ENCODE assay signal across 36 cellular contexts in the genomic region with DNA sequence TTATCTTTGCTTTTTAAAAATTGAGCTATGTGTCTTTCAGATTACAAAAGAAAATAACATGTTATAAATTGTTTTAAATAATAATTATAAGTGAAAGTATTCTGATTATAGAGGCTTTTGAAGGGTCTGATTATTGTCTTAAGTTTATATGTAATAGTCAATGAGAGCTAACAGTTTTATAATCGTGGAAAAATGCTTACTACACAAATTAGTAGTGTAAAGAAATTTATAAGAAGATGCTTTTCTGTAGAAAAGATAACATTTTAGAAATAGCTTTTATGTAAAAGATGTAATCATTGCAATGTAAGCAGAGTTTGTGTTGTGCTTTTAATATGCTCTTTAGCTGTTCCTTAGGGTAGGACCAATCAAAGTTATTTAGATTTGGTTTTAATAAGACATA.
"Had no signal": no experiment of that assay in that cellular context is flagged by ENCODE, and none has a peak within 500 bp of the region (broad histone marks: within the 10 kb centered on the region; RNA-seq: fewer than 3 reads in every experiment).

No MANE protein-coding gene starts in this region.

- H3K27me3 Mint-ChIP-seq: activated B cell treated with CpG ODN at 0.5 μM for 24 hours; activated CD4-positive, alpha-beta memory T cell treated with anti-CD3 and anti-CD28 coated beads for 36 hours; activated CD4-positive, alpha-beta T cell treated with anti-CD3 and anti-CD28 coated beads for 36 hours; activated CD4-positive, alpha-beta T cell treated with anti-CD3 and anti-CD28 coated beads, Interleukin-2, amount 10 ng/mL, durations not matched to agents 24 days and 14 days; activated CD8-positive, alpha-beta memory T cell treated with anti-CD3 and anti-CD28 coated beads, Interleukin-2, amount 10 ng/mL, durations not matched to agents 7 days and 5 days; activated naive CD4-positive, alpha-beta T cell treated with anti-CD3 and anti-CD28 coated beads, Interleukin-2, amount 50 U/mL, for 24 hours; activated naive CD8-positive, alpha-beta T cell treated with anti-CD3 and anti-CD28 coated beads for 36 hours; activated naive CD8-positive, alpha-beta T cell treated with anti-CD3 and anti-CD28 coated beads, Interleukin-2, amount 50 U/mL, for 24 hours; dendritic cell treated with granulocyte-macrophage colony-stimulating factor and Interleukin-4, amounts not matched to agents 40 ng/mL and 50 ng/mL, for 4 days; T-helper 17 cell had no signal

- H3K4me1 Mint-ChIP-seq: endodermal cell had no signal

- H3K27ac Mint-ChIP-seq: activated B cell treated with CpG ODN at 0.5 μM for 24 hours; activated CD4-positive, alpha-beta memory T cell treated with anti-CD3 and anti-CD28 coated beads for 36 hours; activated CD4-positive, alpha-beta T cell treated with anti-CD3 and anti-CD28 coated beads for 36 hours; activated CD4-positive, alpha-beta T cell treated with anti-CD3 and anti-CD28 coated beads, Interleukin-2, amount 10 ng/mL, durations not matched to agents 24 days and 14 days; activated CD8-positive, alpha-beta memory T cell treated with anti-CD3 and anti-CD28 coated beads, Interleukin-2, amount 10 ng/mL, durations not matched to agents 7 days and 5 days; activated CD8-positive, alpha-beta T cell treated with anti-CD3 and anti-CD28 coated beads, Interleukin-2, amount 10 ng/mL, durations not matched to agents 7 days and 5 days; activated naive CD4-positive, alpha-beta T cell treated with anti-CD3 and anti-CD28 coated beads for 36 hours; activated naive CD4-positive, alpha-beta T cell treated with anti-CD3 and anti-CD28 coated beads, Interleukin-2, amount 50 U/mL, for 24 hours; activated naive CD8-positive, alpha-beta T cell treated with anti-CD3 and anti-CD28 coated beads for 36 hours; activated naive CD8-positive, alpha-beta T cell treated with anti-CD3 and anti-CD28 coated beads, Interleukin-2, amount 50 U/mL, for 24 hours; activated T-helper 1 cell treated with anti-CD3 and anti-CD28 coated beads, Interleukin-12 subunit alpha, Interleukin-12 subunit beta, Interleukin-2, Interleukin-4 antibody, amounts not matched to agents 30 ng/mL and 10 ng/mL and 1 ng/mL, durations not matched to agents 14 hours and 24 hours and 36 hours; activated T-helper 2 cell treated with anti-CD3 and anti-CD28 coated beads, Interferon-gamma antibody, Interleukin-2, Interleukin-4, amounts not matched to agents 10 μg/mL and 5 μg/mL and 100 μg/mL, durations not matched to agents 14 hours and 24 hours and 36 hours; dendritic cell treated with granulocyte-macrophage colony-stimulating factor and Interleukin-4, amounts not matched to agents 40 ng/mL and 50 ng/mL, for 4 days; endodermal cell; T-helper 17 cell; T-helper 2 cell treated with Interferon-gamma antibody and Interleukin-4, amounts not matched to agents 5 μg/mL and 100 μg/mL, for 36 hours had no signal

- H3K27ac ChIP-seq: adrenal gland, body of pancreas, coronary artery, dorsolateral prefrontal cortex, esophagus muscularis mucosa, foreskin keratinocyte, gastroesophageal sphincter, WERI-Rb-1 had no signal

- H3K4me3 ChIP-seq: adrenal gland, body of pancreas, coronary artery, dorsolateral prefrontal cortex, esophagus muscularis mucosa, gastroesophageal sphincter had no signal

- H3K4me1 ChIP-seq: body of pancreas, foreskin keratinocyte had no signal

- H3K9me3 Mint-ChIP-seq: activated B cell treated with CpG ODN at 0.5 μM for 24 hours; activated CD4-positive, alpha-beta memory T cell treated with anti-CD3 and anti-CD28 coated beads for 36 hours; activated CD4-positive, alpha-beta T cell treated with anti-CD3 and anti-CD28 coated beads, Interleukin-2, amount 10 ng/mL, durations not matched to agents 24 days and 14 days; activated naive CD4-positive, alpha-beta T cell treated with anti-CD3 and anti-CD28 coated beads for 36 hours; activated naive CD4-positive, alpha-beta T cell treated with anti-CD3 and anti-CD28 coated beads, Interleukin-2, amount 50 U/mL, for 24 hours; activated naive CD8-positive, alpha-beta T cell treated with anti-CD3 and anti-CD28 coated beads for 36 hours; activated naive CD8-positive, alpha-beta T cell treated with anti-CD3 and anti-CD28 coated beads, Interleukin-2, amount 50 U/mL, for 24 hours; activated T-helper 1 cell treated with anti-CD3 and anti-CD28 coated beads, Interleukin-12 subunit alpha, Interleukin-12 subunit beta, Interleukin-2, Interleukin-4 antibody, amounts not matched to agents 30 ng/mL and 10 ng/mL and 1 ng/mL, durations not matched to agents 14 hours and 24 hours and 36 hours; activated T-helper 2 cell treated with anti-CD3 and anti-CD28 coated beads, Interferon-gamma antibody, Interleukin-2, Interleukin-4, amounts not matched to agents 10 μg/mL and 5 μg/mL and 100 μg/mL, durations not matched to agents 14 hours and 24 hours and 36 hours; dendritic cell treated with granulocyte-macrophage colony-stimulating factor and Interleukin-4, amounts not matched to agents 40 ng/mL and 50 ng/mL, for 4 days; endodermal cell; T-helper 2 cell treated with Interferon-gamma antibody and Interleukin-4, amounts not matched to agents 5 μg/mL and 100 μg/mL, for 36 hours had no signal

- ATAC-seq: activated CD4-positive, alpha-beta T cell treated with anti-CD3 and anti-CD28 coated beads for 36 hours; activated CD8-positive, alpha-beta memory T cell treated with anti-CD3 and anti-CD28 coated beads, Interleukin-2, amount 10 ng/mL, durations not matched to agents 7 days and 5 days; activated CD8-positive, alpha-beta T cell treated with anti-CD3 and anti-CD28 coated beads, Interleukin-2, amount 10 ng/mL, durations not matched to agents 7 days and 5 days; activated naive CD8-positive, alpha-beta T cell treated with anti-CD3 and anti-CD28 coated beads, Interleukin-2, amount 50 U/mL, for 24 hours; body of pancreas; foreskin keratinocyte; gastroesophageal sphincter; T-helper 17 cell had no signal

- H3K27me3 ChIP-seq: adrenal gland, body of pancreas, dorsolateral prefrontal cortex, esophagus muscularis mucosa, foreskin keratinocyte, gastroesophageal sphincter had no signal

- H3K9me3 ChIP-seq: adrenal gland, body of pancreas, esophagus muscularis mucosa, gastroesophageal sphincter had no signal

- DNase-seq: activated B cell treated with CpG ODN at 0.5 μM for 24 hours; activated CD4-positive, alpha-beta memory T cell treated with anti-CD3 and anti-CD28 coated beads for 36 hours; activated CD4-positive, alpha-beta T cell treated with anti-CD3 and anti-CD28 coated beads for 36 hours; activated CD4-positive, alpha-beta T cell treated with anti-CD3 and anti-CD28 coated beads, Interleukin-2, amount 10 ng/mL, durations not matched to agents 24 days and 14 days; activated CD4-positive, CD25-positive, alpha-beta regulatory T cell treated with anti-CD3 and anti-CD28 coated beads, Interleukin-2, amount 50 U/mL, for 72 hours; activated CD8-positive, alpha-beta memory T cell treated with anti-CD3 and anti-CD28 coated beads, Interleukin-2, amount 10 ng/mL, durations not matched to agents 7 days and 5 days; activated CD8-positive, alpha-beta memory T cell treated with anti-CD3 and anti-CD28 coated beads, Interleukin-2, amount 50 U/mL, for 4 hours; activated CD8-positive, alpha-beta T cell treated with anti-CD3 and anti-CD28 coated beads, Interleukin-2, amount 10 ng/mL, durations not matched to agents 7 days and 5 days; activated effector memory CD4-positive, alpha-beta T cell treated with anti-CD3 and anti-CD28 coated beads, Interleukin-2, amount 50 U/mL, for 16 hours; activated naive CD4-positive, alpha-beta T cell treated with anti-CD3 and anti-CD28 coated beads for 36 hours; activated naive CD8-positive, alpha-beta T cell treated with anti-CD3 and anti-CD28 coated beads for 36 hours; activated naive CD8-positive, alpha-beta T cell treated with anti-CD3 and anti-CD28 coated beads, Interleukin-2, amount 50 U/mL, for 24 hours; activated T-cell treated with anti-CD3 and anti-CD28 coated beads, Interleukin-2, amount 50 U/mL, for 1 hour; activated T-cell treated with anti-CD3 and anti-CD28 coated beads, Interleukin-2, amount 50 U/mL, for 48 hours; adrenal gland; amygdala; aorta; body of pancreas; caudate nucleus; cerebellar nuclear complex; dorsolateral prefrontal cortex; effector memory CD4-positive, alpha-beta T cell; endodermal cell; foreskin keratinocyte; T-helper 1 cell; T-helper 17 cell; T1000; WERI-Rb-1 had no signal

- H3K4me3 Mint-ChIP-seq: activated B cell treated with CpG ODN at 0.5 μM for 24 hours; activated CD4-positive, alpha-beta memory T cell treated with anti-CD3 and anti-CD28 coated beads for 36 hours; activated CD4-positive, alpha-beta T cell treated with anti-CD3 and anti-CD28 coated beads for 36 hours; activated CD4-positive, alpha-beta T cell treated with anti-CD3 and anti-CD28 coated beads, Interleukin-2, amount 10 ng/mL, durations not matched to agents 24 days and 14 days; activated CD8-positive, alpha-beta memory T cell treated with anti-CD3 and anti-CD28 coated beads, Interleukin-2, amount 10 ng/mL, durations not matched to agents 7 days and 5 days; activated CD8-positive, alpha-beta T cell treated with anti-CD3 and anti-CD28 coated beads, Interleukin-2, amount 10 ng/mL, durations not matched to agents 7 days and 5 days; activated naive CD4-positive, alpha-beta T cell treated with anti-CD3 and anti-CD28 coated beads for 36 hours; activated naive CD4-positive, alpha-beta T cell treated with anti-CD3 and anti-CD28 coated beads, Interleukin-2, amount 50 U/mL, for 24 hours; activated naive CD8-positive, alpha-beta T cell treated with anti-CD3 and anti-CD28 coated beads for 36 hours; activated naive CD8-positive, alpha-beta T cell treated with anti-CD3 and anti-CD28 coated beads, Interleukin-2, amount 50 U/mL, for 24 hours; activated T-helper 1 cell treated with anti-CD3 and anti-CD28 coated beads, Interleukin-12 subunit alpha, Interleukin-12 subunit beta, Interleukin-2, Interleukin-4 antibody, amounts not matched to agents 30 ng/mL and 10 ng/mL and 1 ng/mL, durations not matched to agents 14 hours and 24 hours and 36 hours; dendritic cell treated with granulocyte-macrophage colony-stimulating factor and Interleukin-4, amounts not matched to agents 40 ng/mL and 50 ng/mL, for 4 days; endodermal cell; T-helper 17 cell; T-helper 2 cell treated with Interferon-gamma antibody and Interleukin-4, amounts not matched to agents 5 μg/mL and 100 μg/mL, for 36 hours had no signal
